In the genomic region with DNA sequence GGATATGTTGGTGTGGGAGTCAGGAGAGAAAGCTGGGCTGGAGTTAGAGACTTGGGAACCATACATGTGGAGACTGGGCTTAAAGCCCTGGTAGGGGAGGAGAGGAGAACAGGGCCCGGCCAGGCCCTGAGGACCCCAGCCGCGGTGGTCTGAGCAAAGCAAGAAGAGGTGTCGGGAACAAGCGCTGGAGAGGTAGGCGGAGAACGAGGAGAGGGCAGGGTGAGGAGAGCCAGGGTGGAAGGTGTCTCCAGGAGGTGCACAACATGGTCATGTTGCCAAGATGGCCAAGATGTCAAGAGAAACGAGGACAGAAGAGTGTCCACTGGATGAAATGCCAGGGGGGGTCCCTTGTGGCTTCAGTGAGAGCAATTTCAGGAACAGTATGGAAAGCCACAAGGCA, we compare ENCODE assay signal across 22 cellular contexts. TPM values are rescaled to one million over a fixed set of nuclear protein-coding genes. Genes with fewer than 3 reads are reported as not detected.
DNase-seq lines count a peak whose midpoint lies in the region; ATAC-seq and TF ChIP-seq lines count a peak whose summit lies in the region.
"Had no signal": no experiment of that assay in that cellular context is flagged by ENCODE, and none has a peak within 500 bp of the region (broad histone marks: within the 10 kb centered on the region; RNA-seq: fewer than 3 reads in every experiment).

No MANE protein-coding gene starts in this region.

- TF ChIP-seq CTCF in GM23338 (conservative IDR thresholded peaks at IDR 0.05; ENCODE audit: low read depth in 2 of 2) = no peak
- no peak for TF ChIP-seq CTCF in endothelial cell (IDR thresholded peaks at IDR 0.05; ENCODE audit: unreplicated experiment)
- TF ChIP-seq CTCF in gastrocnemius medialis (IDR thresholded peaks at IDR 0.05 in 4 of 5, conservative IDR thresholded peaks at IDR 0.05 in 1 of 5) = no peak
- no peak for TF ChIP-seq CTCF in esophagus squamous epithelium (IDR thresholded peaks at IDR 0.05)

- H2AFZ ChIP-seq in GM23338 = no peak overlapping the region

- no peaks in the 10 kb centered on the region; the same call in 1 of the 2 replicates for H4K20me1 ChIP-seq in GM23338 (replicated peaks; ENCODE audit: insufficient read depth)

- no peaks in the 10 kb centered on the region for H3K9me2 ChIP-seq in GM23338 (ENCODE audit: insufficient read depth)

- H3K36me3 Mint-ChIP-seq in GM23338 (ENCODE audit: low read depth) (peaks cover 53% of the 10 kb centered on the region), endothelial cell (ENCODE audit: low read depth, unreplicated experiment) (peaks cover 16% of the 10 kb centered on the region)

- H3K4me2 ChIP-seq in GM23338 = no peak overlapping the region

- H3K4me1 ChIP-seq in GM23338 (ENCODE audit: insufficient read depth) (peaks cover 22% of the 10 kb centered on the region), gastrocnemius medialis (peaks cover 27 to 48% of the 10 kb centered on the region in 2 donors), esophagus squamous epithelium (peaks cover 0 to 32% (median 4%) of the 10 kb centered on the region in 3 donors)
- H3K4me1 ChIP-seq: breast epithelium had no signal

- TF ChIP-seq POLR2A in Raji (IDR thresholded peaks at IDR 0.05; ENCODE audit: insufficient read depth, low read depth, low read length) = 0 out of 2 replicates have a peak, but pooled peaks have one; percentile 15
- no peak for TF ChIP-seq POLR2A in gastrocnemius medialis (IDR thresholded peaks at IDR 0.05)
- TF ChIP-seq POLR2A in esophagus squamous epithelium (IDR thresholded peaks at IDR 0.05) = no peak

- H3K9me3 Mint-ChIP-seq in GM23338 (no peaks in the 10 kb centered on the region; the same call in 1 of the 3 replicates), endothelial cell (ENCODE audit: unreplicated experiment) (no peaks in the 10 kb centered on the region)
- H3K9me3 Mint-ChIP-seq: activated CD4-positive, alpha-beta memory T cell treated with anti-CD3 and anti-CD28 coated beads, Interleukin-2, amount 10 ng/mL, durations not matched to agents 7 days and 5 days; CD4-positive, alpha-beta T cell; dendritic cell treated with granulocyte-macrophage colony-stimulating factor and Interleukin-4, amounts not matched to agents 40 ng/mL and 50 ng/mL, for 4 days had no signal

- no peak overlapping the region for H3K4me3 ChIP-seq in GM23338
- peak overlapping the region in 1 of 4 donors; percentile 18 for H3K4me3 ChIP-seq in gastrocnemius medialis
- H3K4me3 ChIP-seq in esophagus squamous epithelium = no peak overlapping the region
- H3K4me3 ChIP-seq: breast epithelium, mucosa of descending colon, thyroid gland had no signal

- WGBS in esophagus squamous epithelium, 2 donors = 92% methylated on average over 7 to 8 of the region's 8 CpGs

- no peak for ATAC-seq in GM23338
- ATAC-seq in gastrocnemius medialis = no peak
- ATAC-seq in HG02884 (IDR thresholded peaks at IDR 0.05; ENCODE audit: unreplicated experiment) = no peak
- ATAC-seq: mucosa of descending colon had no signal

- DNase-seq in GM23338 (ENCODE audit: low spot score) = no peak
- no peak for DNase-seq in endothelial cell (ENCODE audit: low spot score)
- peak in 1 of 2 donors; percentile 29 for DNase-seq in gastrocnemius medialis
- no peak for DNase-seq in esophagus squamous epithelium (lab: John Stamatoyannopoulos, UW)
- DNase-seq in stimulated activated naive CD4-positive, alpha-beta T cell (lab: John Stamatoyannopoulos, UW) = no peak
- DNase-seq: activated CD4-positive, alpha-beta memory T cell treated with anti-CD3 and anti-CD28 coated beads, Interleukin-2, amount 10 ng/mL, durations not matched to agents 7 days and 5 days; activated T-cell treated with anti-CD3 and anti-CD28 coated beads, Interleukin-2, amount 50 U/mL, for 48 hours; CD4-positive, alpha-beta T cell; GF-D8; KBM-7; mucosa of descending colon; NCI-H187; NCI-H345; NCI-H82; T-helper 2 cell had no signal

- H3K27me3 ChIP-seq in GM23338 (ENCODE audit: insufficient read depth) (no peaks in the 10 kb centered on the region), gastrocnemius medialis (no peaks in the 10 kb centered on the region), esophagus squamous epithelium (no peaks in the 10 kb centered on the region)
- H3K27me3 ChIP-seq: breast epithelium, thyroid gland had no signal

- intact Hi-C loops in gastrocnemius medialis (cut with DNase I; ENCODE audit: low total_unique reads) = loop anchor here (2.0 to 10.0 kb wide), 2 partner anchors 52 to 854 kb away; partner anchors contain the start of gene BMF
- intact Hi-C loops in esophagus squamous epithelium (cut with DNase I) = no loop called here

- H3K27ac Mint-ChIP-seq in GM23338 = peak overlapping the region; percentile 84; the same call in 1 of the 2 replicates
- peak overlapping the region; percentile 24 for H3K27ac Mint-ChIP-seq in endothelial cell (ENCODE audit: unreplicated experiment)
- H3K27ac Mint-ChIP-seq: activated CD4-positive, alpha-beta memory T cell treated with anti-CD3 and anti-CD28 coated beads, Interleukin-2, amount 10 ng/mL, durations not matched to agents 7 days and 5 days; CD4-positive, alpha-beta T cell; dendritic cell treated with granulocyte-macrophage colony-stimulating factor and Interleukin-4, amounts not matched to agents 40 ng/mL and 50 ng/mL, for 4 days had no signal

- H3K4me1 Mint-ChIP-seq in GM23338 = peaks cover 50% of the 10 kb centered on the region
- H3K4me1 Mint-ChIP-seq in endothelial cell (ENCODE audit: unreplicated experiment) = peaks cover 29% of the 10 kb centered on the region

- H3K27me3 Mint-ChIP-seq in GM23338 (ENCODE audit: insufficient read depth, low read depth, poor library complexity) = peaks cover 42% of the 10 kb centered on the region
- peaks cover 19% of the 10 kb centered on the region for H3K27me3 Mint-ChIP-seq in endothelial cell (ENCODE audit: unreplicated experiment)
- H3K27me3 Mint-ChIP-seq: activated CD4-positive, alpha-beta memory T cell treated with anti-CD3 and anti-CD28 coated beads, Interleukin-2, amount 10 ng/mL, durations not matched to agents 7 days and 5 days had no signal

- peaks cover 26% of the 10 kb centered on the region for H3F3A ChIP-seq in GM23338 (replicated peaks; ENCODE audit: low read depth)

- in situ Hi-C loops in gastrocnemius medialis (cut with MboI; ENCODE audit: low sequenced_read_pairs in 4 of 4) = no loop called here

- H3K4me3 Mint-ChIP-seq in GM23338 (no peak overlapping the region; the same call in 1 of the 3 replicates), endothelial cell (ENCODE audit: unreplicated experiment) (peak overlapping the region; percentile 28)
- H3K4me3 Mint-ChIP-seq: activated CD4-positive, alpha-beta memory T cell treated with anti-CD3 and anti-CD28 coated beads, Interleukin-2, amount 10 ng/mL, durations not matched to agents 7 days and 5 days; CD4-positive, alpha-beta T cell; dendritic cell treated with granulocyte-macrophage colony-stimulating factor and Interleukin-4, amounts not matched to agents 40 ng/mL and 50 ng/mL, for 4 days had no signal

- H3K9me3 ChIP-seq in gastrocnemius medialis (no peaks in the 10 kb centered on the region), esophagus squamous epithelium (no peaks in the 10 kb centered on the region)
- H3K9me3 ChIP-seq: breast epithelium, mucosa of descending colon, neutrophil, thyroid gland had no signal

- H3K36me3 ChIP-seq in GM23338 (ENCODE audit: insufficient read depth) = peaks cover 7% of the 10 kb centered on the region
- peaks cover 3 to 12% of the 10 kb centered on the region in 2 donors for H3K36me3 ChIP-seq in gastrocnemius medialis
- no peaks in the 10 kb centered on the region for H3K36me3 ChIP-seq in esophagus squamous epithelium
- H3K36me3 ChIP-seq: breast epithelium, neutrophil, thyroid gland had no signal

- H3K79me2 ChIP-seq in GM23338 (replicated peaks; ENCODE audit: insufficient read depth) = peaks cover 28% of the 10 kb centered on the region

- H3K27ac ChIP-seq in GM23338 (ENCODE audit: low read depth) (peak overlapping the region; percentile 72; the same call in 1 of the 2 replicates), gastrocnemius medialis (peak overlapping the region; percentile 91 to 99 (median 96)), esophagus squamous epithelium (no peak overlapping the region)
- H3K27ac ChIP-seq: neutrophil, thyroid gland, VCaP had no signal

TF ChIP-seq in GM23338, 12 proteins besides CTCF, POLR2A, EP300 and RAD21 (continues in another document):
- TF ChIP-seq ETS1 (IDR thresholded peaks at IDR 0.05) (no peak), EZH2phosphoT487 (IDR thresholded peaks at IDR 0.05; ENCODE audit: unreplicated experiment) (no peak), POLR2AphosphoS5 (IDR thresholded peaks at IDR 0.05; ENCODE audit: low read depth) (no peak), ZNF331 (CRISPR knock-in tag; IDR thresholded peaks at IDR 0.05; ENCODE audit: low read depth) (no peak), STAT1 (IDR thresholded peaks at IDR 0.05; ENCODE audit: unreplicated experiment) (no peak), JUNB (IDR thresholded peaks at IDR 0.05; ENCODE audit: unreplicated experiment) (no peak), CREB1 (CRISPR knock-in tag; IDR thresholded peaks at IDR 0.05; ENCODE audit: low read depth) (no peak), ZNF114 (CRISPR knock-in tag; IDR thresholded peaks at IDR 0.05) (no peak), EZH2 (IDR thresholded peaks at IDR 0.05; ENCODE audit: low read depth, unreplicated experiment) (no peak)

RNA-seq across cellular contexts. Expression of gene CHAC1, which starts 5.5 kb away (rescaled TPM):
- 112 and 124 TPM in 2 replicates for total RNA-seq in GM23338 (2014; rRNA removed; shearing (Covaris generic))
- 73.0 and 74.4 TPM in 2 replicates for polyA plus RNA-seq in GM23338 (2016; fragmentation: Nextera tagmentation; extraction: Ambion mirVana)
- 16.4 TPM for total RNA-seq in endothelial cell (ENCODE audit: unreplicated experiment)
- 100 to 1,000 TPM in 3 of 4 donors, 10 to 100 TPM in 1; 93.4 to 320 (median 139) TPM for total RNA-seq in gastrocnemius medialis
- 10 to 100 TPM in 1 of 4 donors, 1 to 10 TPM in 2, under 1 TPM in 1; 0.76 to 16.1 (median 6.4) TPM for total RNA-seq in esophagus squamous epithelium

RNA-seq across cellular contexts. Expression of gene DLL4, which starts 29.6 kb away (rescaled TPM):
- 0.31 and 0.62 TPM in 2 replicates for total RNA-seq in GM23338 (2014; rRNA removed; shearing (Covaris generic))
- 0.64 and 0.99 TPM in 2 replicates for polyA plus RNA-seq in GM23338 (2016; fragmentation: Nextera tagmentation; extraction: Ambion mirVana)
- 257 TPM for total RNA-seq in endothelial cell (ENCODE audit: unreplicated experiment)
- 10 to 100 TPM in 2 of 4 donors, 1 to 10 TPM in 2; 5.9 to 15.7 (median 8.9) TPM for total RNA-seq in gastrocnemius medialis
- total RNA-seq in esophagus squamous epithelium = 1 to 10 TPM in 3 of 4 donors, under 1 TPM in 1; 0.68 to 4.6 (median 1.3) TPM
- total RNA-seq: activated CD4-positive, alpha-beta memory T cell treated with anti-CD3 and anti-CD28 coated beads, Interleukin-2, amount 10 ng/mL, durations not matched to agents 7 days and 5 days had no signal

Comparison
In these comparisons a context has a peak if more than half of its experiments do, and no peak if none do; other contexts are left out.
1. H3K27ac ChIP-seq: peak in GM23338 (single experiment) and gastrocnemius medialis (4 of 4); none in esophagus squamous epithelium (0 of 4).
2. RNA of gene DLL4, which starts 29.6 kb away (total RNA-seq): 257 TPM in endothelial cell (single experiment); 5.9 to 15.7 TPM in gastrocnemius medialis, 0.68 to 4.6 TPM in esophagus squamous epithelium and 0.31 to 0.62 TPM in GM23338; every median in the first group is over 10 times any median in the second.